In the genomic region with DNA sequence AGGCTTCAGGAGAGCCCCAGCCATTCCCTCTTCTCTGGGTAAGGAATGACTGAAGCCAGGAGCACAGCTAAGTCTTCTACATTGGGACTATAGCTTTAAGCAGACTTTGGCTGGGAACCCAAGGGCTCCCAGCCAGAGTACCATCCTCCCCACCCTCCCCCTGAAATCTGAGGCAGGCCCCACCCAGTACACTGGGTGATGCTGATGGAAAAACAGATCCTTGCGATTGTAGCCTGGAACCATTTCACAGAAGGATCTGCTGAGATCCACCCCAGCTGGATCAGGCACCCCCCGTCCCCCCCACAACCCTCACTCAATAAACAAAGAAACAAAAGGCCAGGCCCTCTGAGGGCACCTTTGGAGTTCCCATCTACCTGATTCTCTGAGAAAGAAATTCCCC, we compare ENCODE assay signal across 8 cellular contexts. TPM values are rescaled to one million over a fixed set of nuclear protein-coding genes. Genes with fewer than 3 reads are reported as not detected.
DNase-seq lines count a peak whose midpoint lies in the region; ATAC-seq and TF ChIP-seq lines count a peak whose summit lies in the region.

No MANE protein-coding gene starts in this region.

- H4K20me1 ChIP-seq in DOHH2 (ENCODE audit: control insufficient read depth, insufficient read depth, low read depth, low read length) (0 out of 2 replicates have a peak, but pooled peaks cover 5% of the 10 kb centered on the region), SK-N-SH (ENCODE audit: insufficient read depth) (peaks cover 34% of the 10 kb centered on the region)

- DNase-seq in SK-N-SH (peak; percentile 52), Right ventricle myocardium inferior (ENCODE audit: missing footprints) (no peak), sciatic nerve (ENCODE audit: low spot score) (peak; percentile 78), Kasumi-1 (lab: John Stamatoyannopoulos, UW) (no peak), dermis blood vessel endothelial cell (no peak)
- no peak for DNase-seq in activated naive CD8-positive, alpha-beta T cell treated with anti-CD3 and anti-CD28 coated beads, Interleukin-2, amount 50 U/mL, for 24 hours

- POLR2A ChIA-PET in SK-N-SH (lab: Yijun Ruan, JAX): interaction anchor here (0.8 to 4.0 kb wide), 11 partner anchors 8 to 373 kb away, joined by 3 to 21 read pairs (median 4); partner anchors contain the start of genes ANAPC15 and PHOX2A

- intact Hi-C loops in Right ventricle myocardium inferior (cut with DNase I): no loop called here
- intact Hi-C loops in sciatic nerve (cut with DNase I): no loop called here

- H3K4me2 ChIP-seq in DOHH2 (ENCODE audit: low read length) (peak overlapping the region; percentile 99), SK-N-SH (peak overlapping the region; percentile 91)

- H3K79me2 ChIP-seq in DOHH2 (ENCODE audit: control insufficient read depth, low read length): peaks cover 88% of the 10 kb centered on the region
- peaks cover 95% of the 10 kb centered on the region for H3K79me2 ChIP-seq in SK-N-SH (ENCODE audit: insufficient read depth)

- H3K36me3 ChIP-seq in DOHH2 (ENCODE audit: control insufficient read depth, low read length): peaks cover 50% of the 10 kb centered on the region
- peaks cover 10 to 26% of the 10 kb centered on the region in 2 experiments for H3K36me3 ChIP-seq in SK-N-SH (replicated peaks in 1 of 2; ENCODE audit: control insufficient read depth in 1 of 2, insufficient read depth in 2 of 2, low read length in 1 of 2)

- no peak for TF ChIP-seq CTCF in DOHH2 (IDR thresholded peaks at IDR 0.05; ENCODE audit: low read depth, low read length, poor library complexity, severe bottlenecking)
- TF ChIP-seq CTCF in SK-N-SH (IDR thresholded peaks at IDR 0.05): no peak

- H3K4me3 ChIP-seq in DOHH2 (ENCODE audit: low read length) (peak overlapping the region; percentile 79), SK-N-SH (ENCODE audit: low read depth in 2 of 2, low read length in 1 of 2) (peak overlapping the region; percentile 64 to 67)

- H3K9me2 ChIP-seq in DOHH2 (replicated peaks; ENCODE audit: control insufficient read depth, low read length) (no peaks in the 10 kb centered on the region), SK-N-SH (no peaks in the 10 kb centered on the region)

- H3K4me1 ChIP-seq in DOHH2 (ENCODE audit: control insufficient read depth, low read length): peaks cover 82% of the 10 kb centered on the region
- peaks cover 18 to 40% of the 10 kb centered on the region in 2 experiments for H3K4me1 ChIP-seq in SK-N-SH (ENCODE audit: control insufficient read depth in 1 of 2, insufficient read depth in 2 of 2, low read depth in 1 of 2, low read length in 1 of 2)

- H3K9me3 Mint-ChIP-seq in activated naive CD8-positive, alpha-beta T cell treated with anti-CD3 and anti-CD28 coated beads, Interleukin-2, amount 50 U/mL, for 24 hours: no peaks in the 10 kb centered on the region

- H3K36me3 Mint-ChIP-seq in activated naive CD8-positive, alpha-beta T cell treated with anti-CD3 and anti-CD28 coated beads, Interleukin-2, amount 50 U/mL, for 24 hours (ENCODE audit: low read depth): peaks cover 21% of the 10 kb centered on the region

- peak; percentile 70 for ATAC-seq in Right ventricle myocardium inferior
- ATAC-seq in sciatic nerve: peak; percentile 73
- ATAC-seq in GM21786 (IDR thresholded peaks at IDR 0.05; ENCODE audit: unreplicated experiment): no peak
- ATAC-seq in activated naive CD8-positive, alpha-beta T cell treated with anti-CD3 and anti-CD28 coated beads, Interleukin-2, amount 50 U/mL, for 24 hours: no peak

- WGBS in SK-N-SH (ENCODE audit: low lambda C conversion rate): 5% methylated on average over 2 of the region's 2 CpGs

- H2AFZ ChIP-seq in SK-N-SH (ENCODE audit: low read depth): no peak overlapping the region

- H3K9me3 ChIP-seq in DOHH2 (ENCODE audit: control insufficient read depth, insufficient read depth, low read length) (no peaks in the 10 kb centered on the region), SK-N-SH (no peaks in the 10 kb centered on the region)

- peaks cover 22% of the 10 kb centered on the region for H3K4me1 Mint-ChIP-seq in activated naive CD8-positive, alpha-beta T cell treated with anti-CD3 and anti-CD28 coated beads, Interleukin-2, amount 50 U/mL, for 24 hours

- no peaks in the 10 kb centered on the region for H3K27me3 Mint-ChIP-seq in activated naive CD8-positive, alpha-beta T cell treated with anti-CD3 and anti-CD28 coated beads, Interleukin-2, amount 50 U/mL, for 24 hours

- no peak overlapping the region for H3K4me3 Mint-ChIP-seq in activated naive CD8-positive, alpha-beta T cell treated with anti-CD3 and anti-CD28 coated beads, Interleukin-2, amount 50 U/mL, for 24 hours

- TF ChIP-seq EP300 in SK-N-SH (IDR thresholded peaks at IDR 0.05; ENCODE audit: borderline replicate concordance in 1 of 2, low read depth in 1 of 2, low read length in 1 of 2): 0 out of 4 replicates have a peak, but pooled peaks of 1 of the 2 experiments have one; percentile 33

- H3K9ac ChIP-seq in SK-N-SH: peak overlapping the region; percentile 84; the same call in 1 of the 2 replicates

- H3K27ac ChIP-seq in DOHH2 (ENCODE audit: low read depth, low read length) (peak overlapping the region; percentile 93), SK-N-SH (ENCODE audit: low read depth in 2 of 2, low read length in 1 of 2) (peak overlapping the region; percentile 97 to 99)

- CTCF ChIA-PET in SK-N-SH (lab: Yijun Ruan, JAX): interaction anchor here (0.6 to 5.2 kb wide), 8 partner anchors 9 to 567 kb away, joined by 3 to 30 read pairs (median 8); no protein-coding TSS in a partner anchor

- H3K27me3 ChIP-seq in DOHH2 (ENCODE audit: control insufficient read depth, low read length) (no peaks in the 10 kb centered on the region), SK-N-SH (ENCODE audit: insufficient read depth) (no peaks in the 10 kb centered on the region)

- TF ChIP-seq RAD21 in SK-N-SH (IDR thresholded peaks at IDR 0.05; ENCODE audit: low read length): no peak

- no peak overlapping the region for H3K27ac Mint-ChIP-seq in activated naive CD8-positive, alpha-beta T cell treated with anti-CD3 and anti-CD28 coated beads, Interleukin-2, amount 50 U/mL, for 24 hours

- H3F3A ChIP-seq in DOHH2 (ENCODE audit: control insufficient read depth, insufficient read depth) (peaks cover 23% of the 10 kb centered on the region), SK-N-SH (replicated peaks; ENCODE audit: insufficient read depth) (peaks cover 26% of the 10 kb centered on the region)

TF ChIP-seq in SK-N-SH, 30 proteins besides CTCF, POLR2A, EP300 and RAD21:
- no peak for TF ChIP-seq TCF12 (IDR thresholded peaks at IDR 0.05)
- no peak for TF ChIP-seq PBX3 (IDR thresholded peaks at IDR 0.05)
- TF ChIP-seq TAF1 (IDR thresholded peaks at IDR 0.05; ENCODE audit: borderline replicate concordance, low read depth, low read length): 0 out of 2 replicates have a peak, but pooled peaks have one; percentile 52
- TF ChIP-seq GABPA (IDR thresholded peaks at IDR 0.05; ENCODE audit: low read depth): no peak
- no peak for TF ChIP-seq MEF2A (IDR thresholded peaks at IDR 0.05; ENCODE audit: borderline replicate concordance, low read depth)
- TF ChIP-seq, protein P1, sequence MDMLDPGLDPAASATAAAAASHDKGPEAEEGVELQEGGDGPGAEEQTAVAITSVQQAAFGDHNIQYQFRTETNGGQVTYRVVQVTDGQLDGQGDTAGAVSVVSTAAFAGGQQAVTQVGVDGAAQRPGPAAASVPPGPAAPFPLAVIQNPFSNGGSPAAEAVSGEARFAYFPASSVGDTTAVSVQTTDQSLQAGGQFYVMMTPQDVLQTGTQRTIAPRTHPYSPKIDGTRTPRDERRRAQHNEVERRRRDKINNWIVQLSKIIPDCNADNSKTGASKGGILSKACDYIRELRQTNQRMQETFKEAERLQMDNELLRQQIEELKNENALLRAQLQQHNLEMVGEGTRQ (IDR thresholded peaks at IDR 0.05; ENCODE audit: borderline replicate concordance, low read depth, low read length): no peak
- TF ChIP-seq TEAD4 (IDR thresholded peaks at IDR 0.05; ENCODE audit: borderline replicate concordance, insufficient read depth): no peak
- TF ChIP-seq, protein P2, sequence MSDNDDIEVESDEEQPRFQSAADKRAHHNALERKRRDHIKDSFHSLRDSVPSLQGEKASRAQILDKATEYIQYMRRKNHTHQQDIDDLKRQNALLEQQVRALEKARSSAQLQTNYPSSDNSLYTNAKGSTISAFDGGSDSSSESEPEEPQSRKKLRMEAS (IDR thresholded peaks at IDR 0.05; ENCODE audit: low read depth): 0 out of 2 replicates have a peak, but pooled peaks have one; percentile 29
- TF ChIP-seq NFIC (IDR thresholded peaks at IDR 0.05; ENCODE audit: borderline replicate concordance): peak; percentile 72
- TF ChIP-seq GATA2 (CRISPR knock-in tag; IDR thresholded peaks at IDR 0.05): no peak
- no peak for TF ChIP-seq FOSL2 (IDR thresholded peaks at IDR 0.05; ENCODE audit: borderline replicate concordance, low read depth)
- TF ChIP-seq RXRA (IDR thresholded peaks at IDR 0.05; ENCODE audit: borderline replicate concordance, low read depth): no peak
- TF ChIP-seq RFX5 (IDR thresholded peaks at IDR 0.05; ENCODE audit: low read length): no peak
- no peak for TF ChIP-seq MXI1 (IDR thresholded peaks at IDR 0.05; ENCODE audit: low read depth, low read length)
TF ChIP-seq in SK-N-SH: peak in this region for 3.

RNA-seq across cellular contexts. Expression of gene IL18BP, which starts 39.8 kb away (rescaled TPM):
- 5.0 and 6.8 TPM in 2 replicates for polyA plus RNA-seq in SK-N-SH (2012; rRNA removed)
- 1.3 and 1.7 TPM in 2 replicates for polyA plus RNA-seq in SK-N-SH (2012; cell fraction: cytosol; rRNA removed)
- 28.7 and 34.0 TPM in 2 replicates for polyA plus RNA-seq in SK-N-SH (2012; cell fraction: nucleus; rRNA removed)
- total RNA-seq in Right ventricle myocardium inferior (5.1 TPM), sciatic nerve (13.5 TPM), dermis blood vessel endothelial cell (2.2 and 4.6 TPM in 2 replicates)

RNA-seq across cellular contexts. Expression of gene NUMA1, which starts 41.9 kb away (rescaled TPM):
- 111 TPM in 2 replicates for polyA plus RNA-seq in SK-N-SH (2012; rRNA removed)
- 32.2 and 47.9 TPM in 2 replicates for polyA plus RNA-seq in SK-N-SH (2012; cell fraction: cytosol; rRNA removed)
- polyA plus RNA-seq in SK-N-SH (2012; cell fraction: nucleus; rRNA removed): 295 and 336 TPM in 2 replicates
- total RNA-seq in Right ventricle myocardium inferior: 81.3 TPM
- 241 TPM for total RNA-seq in sciatic nerve
- total RNA-seq in dermis blood vessel endothelial cell: 151 and 225 TPM in 2 replicates

RNA-seq across cellular contexts. Expression of gene LRRC51, which starts 42.2 kb away (rescaled TPM):
- polyA plus RNA-seq in SK-N-SH (2012; rRNA removed): 7.3 and 8.0 TPM in 2 replicates
- polyA plus RNA-seq in SK-N-SH (2012; cell fraction: cytosol; rRNA removed): 6.2 and 8.5 TPM in 2 replicates
- polyA plus RNA-seq in SK-N-SH (2012; cell fraction: nucleus; rRNA removed): 6.0 and 7.2 TPM in 2 replicates
- 3.7 TPM for total RNA-seq in Right ventricle myocardium inferior
- 8.7 TPM for total RNA-seq in sciatic nerve
- 2.8 and 7.8 TPM in 2 replicates for total RNA-seq in dermis blood vessel endothelial cell

Comparison
In these comparisons a context has a peak if more than half of its experiments do, and no peak if none do; other contexts are left out.
1. DNase-seq: peak in SK-N-SH (single experiment) and sciatic nerve (single experiment); none in Right ventricle myocardium inferior (single experiment), Kasumi-1 (0 of 2), activated naive CD8-positive, alpha-beta T cell treated with anti-CD3 and anti-CD28 coated beads, Interleukin-2, amount 50 U/mL, for 24 hours (single experiment) and dermis blood vessel endothelial cell (single experiment).
2. ATAC-seq: peak in Right ventricle myocardium inferior (single experiment) and sciatic nerve (single experiment); none in GM21786 (single experiment) and activated naive CD8-positive, alpha-beta T cell treated with anti-CD3 and anti-CD28 coated beads, Interleukin-2, amount 50 U/mL, for 24 hours (single experiment).